22 cellular contexts compared by ENCODE assay signal in genomic region chr1:59399642-59400041, GRCh38.
"Had no signal": no experiment of that assay in that cellular context is flagged by ENCODE, and none has a peak within 500 bp of the region (broad histone marks: within the 10 kb centered on the region; RNA-seq: fewer than 3 reads in every experiment).

No MANE protein-coding gene starts in this region.

- H3K9me3 Mint-ChIP-seq: dendritic cell treated with granulocyte-macrophage colony-stimulating factor and Interleukin-4, amounts not matched to agents 40 ng/mL and 50 ng/mL, for 4 days; effector memory CD8-positive, alpha-beta T cell; endodermal cell had no signal

- DNase-seq: colonic mucosa; cortex of kidney; dermis blood vessel endothelial cell; dorsolateral prefrontal cortex; effector CD4-positive, alpha-beta T cell; effector CD8-positive, alpha-beta T cell; effector memory CD4-positive, alpha-beta T cell; effector memory CD8-positive, alpha-beta T cell; endodermal cell; erythroblast; esophagus squamous epithelium; foreskin fibroblast; foreskin keratinocyte; foreskin melanocyte; gastrocnemius medialis; glutamatergic neuron; head of caudate nucleus; heart left ventricle; heart right ventricle had no signal

- H3K27me3 Mint-ChIP-seq: dendritic cell treated with granulocyte-macrophage colony-stimulating factor and Interleukin-4, amounts not matched to agents 40 ng/mL and 50 ng/mL, for 4 days; effector memory CD8-positive, alpha-beta T cell had no signal

- ATAC-seq: effector memory CD8-positive, alpha-beta T cell; esophagus mucosa; foreskin keratinocyte; gastrocnemius medialis; gastroesophageal sphincter; heart left ventricle; heart right ventricle had no signal

- H3K27ac Mint-ChIP-seq: dendritic cell treated with granulocyte-macrophage colony-stimulating factor and Interleukin-4, amounts not matched to agents 40 ng/mL and 50 ng/mL, for 4 days; effector memory CD8-positive, alpha-beta T cell; endodermal cell had no signal

- H3K4me3 Mint-ChIP-seq: dendritic cell treated with granulocyte-macrophage colony-stimulating factor and Interleukin-4, amounts not matched to agents 40 ng/mL and 50 ng/mL, for 4 days; effector memory CD8-positive, alpha-beta T cell; endodermal cell had no signal
